Comparison of ENCODE assay signal across 13 cellular contexts in the genomic region with DNA sequence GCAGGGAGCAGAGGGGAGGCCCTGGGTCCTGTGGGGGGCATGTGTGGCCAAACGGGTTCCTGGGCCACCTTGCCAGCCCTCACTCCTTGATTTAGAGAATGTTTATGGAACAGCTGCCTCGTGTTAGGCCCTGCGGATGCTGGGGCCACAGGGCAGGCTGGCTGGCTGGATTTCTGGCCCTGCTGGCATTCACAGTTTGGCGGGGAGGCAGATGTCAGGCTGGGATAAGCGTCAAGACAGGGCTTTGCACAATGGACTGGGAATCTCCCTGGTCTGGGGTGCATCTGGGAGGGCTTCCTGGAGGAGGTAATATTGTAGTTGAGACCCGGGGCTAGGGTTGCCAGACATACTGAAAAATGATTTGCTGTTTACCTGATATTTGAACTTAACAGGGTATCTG. TPM values are rescaled to one million over a fixed set of nuclear protein-coding genes. Genes with fewer than 3 reads are reported as not detected.
DNase-seq lines count a peak whose midpoint lies in the region; ATAC-seq, FAIRE-seq and TF ChIP-seq lines count a peak whose summit lies in the region.
"Had no signal": no experiment of that assay in that cellular context is flagged by ENCODE, and none has a peak within 500 bp of the region (broad histone marks: within the 10 kb centered on the region; RNA-seq: fewer than 3 reads in every experiment).

No MANE protein-coding gene starts in this region.

- POLR2A ChIA-PET in A549 (lab: Yijun Ruan, JAX) (interaction anchor here (1.1 kb wide), 1 partner anchor 14 kb away, joined by 3 read pairs; a partner anchor contains a TSS), Panc1 (lab: Charles Lee) (interaction anchor here (0.7 kb wide), 1 partner anchor 9 kb away, joined by 3 read pairs; no protein-coding TSS in a partner anchor), Caco-2 (lab: Charles Lee) (no interaction called here)

- H3K4me3 ChIP-seq in A549 (no peak overlapping the region), Panc1 (ENCODE audit: low read depth in 2 of 2, low read length in 2 of 2) (no peak overlapping the region), endodermal cell (ENCODE audit: low read length) (no peak overlapping the region), neural progenitor cell (no peak overlapping the region), Caco-2 (ENCODE audit: low read depth, low read length) (no peak overlapping the region)
- H3K4me3 ChIP-seq: left lung had no signal

- in situ Hi-C loops in Panc1 (cut with HindIII; ENCODE audit: low pct_unique_long_range_greater_than_20kb, low sequenced_read_pairs), result no loop called here

- DNase-seq in A549 (ENCODE audit: low read depth in 1 of 2, low spot score in 1 of 2), result no peak
- DNase-seq in Panc1 (ENCODE audit: low read depth, low spot score), result no peak
- no peak for DNase-seq in endodermal cell
- DNase-seq in neural progenitor cell (ENCODE audit: low spot score), result no peak
- DNase-seq in Caco-2, result no peak
- DNase-seq in NOMO-1 treated with dmso at 0.1 percent for 144 hours (lab: John Stamatoyannopoulos, UW; ENCODE audit: unreplicated experiment), result no peak
- no peak for DNase-seq in putamen (ENCODE audit: low spot score)
- DNase-seq in NCI-H774 (lab: John Stamatoyannopoulos, UW), result no peak
- DNase-seq: NCI-H446 treated with DMSO at 0.1 percent for 48 hours, SHP77 treated with DMSO at 0.1 percent for 48 hours had no signal

- FAIRE-seq in A549 (lab: Jason Lieb, UNC), result no peak
- FAIRE-seq: frontal cortex had no signal

- H3K27me3 ChIP-seq in Panc1 (ENCODE audit: control insufficient read depth, insufficient read depth, low read length), result no peaks in the 10 kb centered on the region
- H3K27me3 ChIP-seq in endodermal cell (ENCODE audit: control insufficient read depth, insufficient read depth, low read length, poor library complexity, severe bottlenecking), result no peaks in the 10 kb centered on the region
- H3K27me3 ChIP-seq in neural progenitor cell, result no peaks in the 10 kb centered on the region
- H3K27me3 ChIP-seq in Caco-2 (replicated peaks; ENCODE audit: control insufficient read depth, insufficient read depth, low read length), result no peaks in the 10 kb centered on the region
- H3K27me3 ChIP-seq: left lung had no signal

- no peaks in the 10 kb centered on the region for H3K9me3 ChIP-seq in A549
- no peaks in the 10 kb centered on the region for H3K9me3 ChIP-seq in Panc1 (ENCODE audit: control insufficient read depth, insufficient read depth, low read depth, low read length)
- no peaks in the 10 kb centered on the region for H3K9me3 ChIP-seq in endodermal cell (ENCODE audit: control insufficient read depth, low read length)
- H3K9me3 ChIP-seq in neural progenitor cell (ENCODE audit: low read depth), result no peaks in the 10 kb centered on the region
- no peaks in the 10 kb centered on the region for H3K9me3 ChIP-seq in Caco-2
- H3K9me3 ChIP-seq: left lung had no signal

- CTCF ChIA-PET in A549 (lab: Yijun Ruan, JAX) (interaction anchor here (0.8 to 2.3 kb wide), 6 partner anchors 8 to 79 kb away, joined by 3 to 7 read pairs (median 4); no protein-coding TSS in a partner anchor), Panc1 (lab: Charles Lee) (no interaction called here), Caco-2 (lab: Charles Lee) (no interaction called here)

- no peaks in the 10 kb centered on the region for H3K27me3 Mint-ChIP-seq in endodermal cell (ENCODE audit: insufficient read depth)
- H3K27me3 Mint-ChIP-seq in neural progenitor cell (ENCODE audit: insufficient read depth, low read depth), result peaks cover 11% of the 10 kb centered on the region
- no peaks in the 10 kb centered on the region for H3K27me3 Mint-ChIP-seq in Caco-2 (ENCODE audit: insufficient read depth, unreplicated experiment)
- H3K27me3 Mint-ChIP-seq: central memory CD8-positive, alpha-beta T cell had no signal

- H3K4me3 Mint-ChIP-seq in endodermal cell (no peak overlapping the region), neural progenitor cell (peak overlapping the region; percentile 78), Caco-2 (ENCODE audit: unreplicated experiment) (no peak overlapping the region)
- H3K4me3 Mint-ChIP-seq: central memory CD8-positive, alpha-beta T cell had no signal

- WGBS in A549 (ENCODE audit: missing lambda C conversion rate), result 66% methylated on average over 5 of the region's 6 CpGs
- WGBS in endodermal cell (ENCODE audit: insufficient coverage in 1 of 2, insufficient read length in 1 of 2), 2 experiments, result 72 to 87% methylated on average over 2 to 6 of the region's 6 CpGs

- peaks cover 56% of the 10 kb centered on the region for H3K79me2 ChIP-seq in neural progenitor cell (ENCODE audit: low read depth)

- peaks cover 22% of the 10 kb centered on the region for H3F3A ChIP-seq in neural progenitor cell (ENCODE audit: low read depth)

- TF ChIP-seq CTCF in A549 (IDR thresholded peaks at IDR 0.05), result no peak
- no peak for TF ChIP-seq CTCF in Panc1 (IDR thresholded peaks at IDR 0.05)
- TF ChIP-seq CTCF in endodermal cell (conservative IDR thresholded peaks at IDR 0.05), result no peak
- no peak for TF ChIP-seq CTCF in neural progenitor cell (IDR thresholded peaks at IDR 0.05)
- no peak for TF ChIP-seq CTCF in Caco-2 (IDR thresholded peaks at IDR 0.05; ENCODE audit: insufficient read depth in 1 of 2, low read depth in 1 of 2, low read length in 1 of 2, severe bottlenecking in 1 of 2, unreplicated experiment in 1 of 2)

- peak overlapping the region; percentile 45 for H3K27ac Mint-ChIP-seq in endodermal cell
- peak overlapping the region; percentile 97 for H3K27ac Mint-ChIP-seq in neural progenitor cell
- no peak overlapping the region for H3K27ac Mint-ChIP-seq in Caco-2 (ENCODE audit: unreplicated experiment)

- BruUV-seq in Panc1 (replicated peaks; lab: Mats Ljungman, UMichigan) (no TSS peak), Caco-2 (replicated peaks; lab: Mats Ljungman, UMichigan) (no TSS peak)

- TF ChIP-seq POLR2A in A549 (IDR thresholded peaks at IDR 0.05; ENCODE audit: low read length), result no peak

- H3K9me3 Mint-ChIP-seq in endodermal cell (no peaks in the 10 kb centered on the region), neural progenitor cell (no peaks in the 10 kb centered on the region), Caco-2 (ENCODE audit: unreplicated experiment) (no peaks in the 10 kb centered on the region)
- H3K9me3 Mint-ChIP-seq: central memory CD8-positive, alpha-beta T cell had no signal

- ATAC-seq in A549 (no peak), Panc1 (no peak)

- H3K27ac ChIP-seq in A549, result peak overlapping the region in 1 of 2 experiments; percentile 88; a peak in 3 of 6 replicates
- peak overlapping the region; percentile 79 for H3K27ac ChIP-seq in Panc1 (ENCODE audit: low read length)
- peak overlapping the region; percentile 79 for H3K27ac ChIP-seq in endodermal cell (ENCODE audit: low read depth, low read length)
- H3K27ac ChIP-seq in neural progenitor cell, result peak overlapping the region; percentile 56

- H3K9ac ChIP-seq in endodermal cell (ENCODE audit: extremely low read depth, low read length, poor library complexity, severe bottlenecking), result no peak overlapping the region
- no peak overlapping the region for H3K9ac ChIP-seq in neural progenitor cell

- peaks cover 48% of the 10 kb centered on the region for H3K4me1 ChIP-seq in A549
- H3K4me1 ChIP-seq in Panc1 (ENCODE audit: control insufficient read depth, insufficient read depth, low read length), result peaks cover 40% of the 10 kb centered on the region
- no peaks in the 10 kb centered on the region for H3K4me1 ChIP-seq in endodermal cell (ENCODE audit: control insufficient read depth, insufficient read depth, low read length)
- peaks cover 40% of the 10 kb centered on the region for H3K4me1 ChIP-seq in neural progenitor cell
- peaks cover 23% of the 10 kb centered on the region for H3K4me1 ChIP-seq in Caco-2
- H3K4me1 ChIP-seq: left lung had no signal

- TF ChIP-seq EP300 in A549 (IDR thresholded peaks at IDR 0.05), result no peak

- intact Hi-C loops in Panc1 (cut with micrococcal nuclease; ENCODE audit: unreplicated experiment) (no loop called here), Caco-2 (cut with micrococcal nuclease; ENCODE audit: unreplicated experiment) (loop anchor here (5.0 kb wide), 1 partner anchor 79 kb away; no protein-coding TSS in a partner anchor)

- no peak overlapping the region for H2AFZ ChIP-seq in neural progenitor cell (replicated peaks)

- H3K4me2 ChIP-seq in A549 (peak overlapping the region; percentile 91), neural progenitor cell (peak overlapping the region; percentile 61)

- H3K36me3 ChIP-seq in Panc1 (ENCODE audit: control insufficient read depth, insufficient read depth, low read length) (no peaks in the 10 kb centered on the region), endodermal cell (ENCODE audit: control insufficient read depth, insufficient read depth, low read length) (no peaks in the 10 kb centered on the region), neural progenitor cell (no peaks in the 10 kb centered on the region), Caco-2 (ENCODE audit: control insufficient read depth, insufficient read depth, low read length) (no peaks in the 10 kb centered on the region; the same call in 1 of the 2 replicates)
- H3K36me3 ChIP-seq: left lung had no signal

- H3K36me3 Mint-ChIP-seq in endodermal cell (ENCODE audit: low read depth), result no peaks in the 10 kb centered on the region
- H3K36me3 Mint-ChIP-seq in neural progenitor cell, result no peaks in the 10 kb centered on the region
- H3K36me3 Mint-ChIP-seq in Caco-2 (ENCODE audit: insufficient read depth, unreplicated experiment), result no peaks in the 10 kb centered on the region

- H3K4me1 Mint-ChIP-seq in endodermal cell, result peaks cover 21% of the 10 kb centered on the region
- H3K4me1 Mint-ChIP-seq in neural progenitor cell, result peaks cover 55% of the 10 kb centered on the region
- H3K4me1 Mint-ChIP-seq in Caco-2 (ENCODE audit: low read depth, unreplicated experiment), result peaks cover 20% of the 10 kb centered on the region
- H3K4me1 Mint-ChIP-seq: central memory CD8-positive, alpha-beta T cell had no signal

- peaks cover 46% of the 10 kb centered on the region for H4K20me1 ChIP-seq in neural progenitor cell (ENCODE audit: low read depth)

- TF ChIP-seq RAD21 in A549 (conservative IDR thresholded peaks at IDR 0.05 in 1 of 2, IDR thresholded peaks at IDR 0.05 in 1 of 2), result no peak

TF ChIP-seq in A549, 52 proteins besides CTCF, POLR2A, EP300 and RAD21:
- TF ChIP-seq ZFP36 (IDR thresholded peaks at IDR 0.05; ENCODE audit: borderline replicate concordance, partially characterized antibody) (peak; percentile 86), CBX8 (IDR thresholded peaks at IDR 0.05) (no peak)

RNA-seq across cellular contexts. Expression of a gene that starts 13.8 kb away (rescaled TPM):
- 19.1 and 21.9 TPM in 2 replicates for polyA plus RNA-seq in A549 (2011; rRNA removed)
- 29.4 and 35.8 TPM in 2 replicates for polyA plus RNA-seq in A549 (2012; cell fraction: cytosol; rRNA removed)
- polyA plus RNA-seq in A549 (2012; cell fraction: nucleus; rRNA removed), result 26.8 and 29.2 TPM in 2 replicates
- 16.5 to 17.9 TPM (median 17.3 TPM) in 3 replicates for polyA plus RNA-seq in A549 (2017; fragmentation: RNase III; extraction: RNeasy Plus Mini Kit Qiagen cat#74134 plus additional on column Dnase treatment)
- polyA minus RNA-seq in A549 (2011; rRNA and poly(A)+ RNA removed), result 25.3 and 28.0 TPM in 2 replicates
- 31.6 TPM for total RNA-seq in Panc1 (2021; ENCODE audit: unreplicated experiment)
- polyA plus RNA-seq in Panc1 (2012; ENCODE audit: insufficient read length), result 17.2 TPM
- 10 to 100 TPM; 40.6 to 47.7 TPM for total RNA-seq in endodermal cell
- polyA plus RNA-seq in endodermal cell (2013, experiment 1 of 2), result 26.5 TPM
- 28.0 TPM for polyA plus RNA-seq in endodermal cell (2013, experiment 2 of 2)
- total RNA-seq in neural progenitor cell (ENCODE audit: low replicate concordance), result 16.0 and 28.5 TPM in 2 replicates
- 18.2 and 19.1 TPM in 2 replicates for total RNA-seq in Caco-2 (2022)
